Comparison of ENCODE assay signal across 8 cellular contexts in genomic region chr13:66657165-66657895, GRCh38.
DNase-seq lines count a peak whose midpoint lies in the region; ATAC-seq lines count a peak whose summit lies in the region.

No MANE protein-coding gene starts in this region.

- no peak overlapping the region for H3K4me3 Mint-ChIP-seq in T-helper 2 cell treated with Interferon-gamma antibody and Interleukin-4, amounts not matched to agents 5 μg/mL and 100 μg/mL, for 36 hours
- no peak overlapping the region for H3K4me3 Mint-ChIP-seq in activated T-cell treated with anti-CD3 and anti-CD28 coated beads, Interleukin-2, amount 50 U/mL, for 72 hours

- no peaks in the 10 kb centered on the region for H3K36me3 ChIP-seq in Karpas-422 (ENCODE audit: insufficient read depth, low read length)

- peak overlapping the region; percentile 66; the same call in 1 of the 2 replicates for H2AFZ ChIP-seq in Karpas-422 (ENCODE audit: low read length)

- H3K9ac ChIP-seq in Karpas-422 (ENCODE audit: low read length) = no peak overlapping the region

- no peaks in the 10 kb centered on the region for H3K27me3 Mint-ChIP-seq in T-helper 2 cell treated with Interferon-gamma antibody and Interleukin-4, amounts not matched to agents 5 μg/mL and 100 μg/mL, for 36 hours (ENCODE audit: low read depth)
- no peaks in the 10 kb centered on the region for H3K27me3 Mint-ChIP-seq in activated T-cell treated with anti-CD3 and anti-CD28 coated beads, Interleukin-2, amount 50 U/mL, for 72 hours (ENCODE audit: low read depth)

- H3K4me3 ChIP-seq in Karpas-422 (ENCODE audit: low read length) (no peak overlapping the region), skeletal muscle cell (ENCODE audit: low read depth, low read length) (no peak overlapping the region)

- no peaks in the 10 kb centered on the region for H3K4me1 Mint-ChIP-seq in T-helper 2 cell treated with Interferon-gamma antibody and Interleukin-4, amounts not matched to agents 5 μg/mL and 100 μg/mL, for 36 hours (ENCODE audit: low read depth)
- H3K4me1 Mint-ChIP-seq in activated T-cell treated with anti-CD3 and anti-CD28 coated beads, Interleukin-2, amount 50 U/mL, for 72 hours (ENCODE audit: low read depth) = no peaks in the 10 kb centered on the region

- H3K4me2 ChIP-seq in Karpas-422 (ENCODE audit: low read depth, low read length, poor library complexity, severe bottlenecking) = no peak overlapping the region

- H3K27ac Mint-ChIP-seq in T-helper 2 cell treated with Interferon-gamma antibody and Interleukin-4, amounts not matched to agents 5 μg/mL and 100 μg/mL, for 36 hours = no peak overlapping the region
- H3K27ac Mint-ChIP-seq in activated T-cell treated with anti-CD3 and anti-CD28 coated beads, Interleukin-2, amount 50 U/mL, for 72 hours = no peak overlapping the region

- no peak for ATAC-seq in GM18502 (IDR thresholded peaks at IDR 0.05; ENCODE audit: poor library complexity, unreplicated experiment)
- no peak for ATAC-seq in HG03457 (IDR thresholded peaks at IDR 0.05; ENCODE audit: unreplicated experiment)
- ATAC-seq in activated T-cell treated with anti-CD3 and anti-CD28 coated beads, Interleukin-2, amount 50 U/mL, for 72 hours (replicated peaks in 1 of 2) = no peak

- no peak overlapping the region for H3K27ac ChIP-seq in Karpas-422 (ENCODE audit: low read length)

- no peaks in the 10 kb centered on the region for H3K36me3 Mint-ChIP-seq in T-helper 2 cell treated with Interferon-gamma antibody and Interleukin-4, amounts not matched to agents 5 μg/mL and 100 μg/mL, for 36 hours (ENCODE audit: low read depth)
- H3K36me3 Mint-ChIP-seq in activated T-cell treated with anti-CD3 and anti-CD28 coated beads, Interleukin-2, amount 50 U/mL, for 72 hours (ENCODE audit: insufficient read depth in 2 of 2) = no peaks in the 10 kb centered on the region

- H3K9me3 Mint-ChIP-seq in T-helper 2 cell treated with Interferon-gamma antibody and Interleukin-4, amounts not matched to agents 5 μg/mL and 100 μg/mL, for 36 hours = no peaks in the 10 kb centered on the region
- H3K9me3 Mint-ChIP-seq in activated T-cell treated with anti-CD3 and anti-CD28 coated beads, Interleukin-2, amount 50 U/mL, for 72 hours = no peaks in the 10 kb centered on the region

- no peaks in the 10 kb centered on the region for H3K27me3 ChIP-seq in Karpas-422 (ENCODE audit: low read length)

- DNase-seq in Karpas-422 (no peak), SHP77 treated with DMSO at 0.1 percent for 48 hours (lab: John Stamatoyannopoulos, UW) (peak; percentile 94), glomerular visceral epithelial cell (ENCODE audit: extremely low spot score) (peak; percentile 80), skeletal muscle cell (ENCODE audit: low read depth) (peak; percentile 97)
- no peak for DNase-seq in T-helper 2 cell treated with Interferon-gamma antibody and Interleukin-4, amounts not matched to agents 5 μg/mL and 100 μg/mL, for 36 hours (ENCODE audit: low spot score)
- DNase-seq in activated T-cell treated with anti-CD3 and anti-CD28 coated beads, Interleukin-2, amount 50 U/mL, for 72 hours = no peak

- H3K9me3 ChIP-seq in Karpas-422 (ENCODE audit: low read length) = no peaks in the 10 kb centered on the region

- peaks cover 55% of the 10 kb centered on the region for H3K4me1 ChIP-seq in Karpas-422 (ENCODE audit: low read length)

- H3K9me2 ChIP-seq in Karpas-422 (replicated peaks; ENCODE audit: insufficient read depth, low read length) = no peaks in the 10 kb centered on the region

- no peaks in the 10 kb centered on the region for H4K20me1 ChIP-seq in Karpas-422 (ENCODE audit: insufficient read depth, low read depth, low read length)

- H3K79me2 ChIP-seq in Karpas-422 (ENCODE audit: low read length) = no peaks in the 10 kb centered on the region

Comparison
In these comparisons a context has a peak if more than half of its experiments do, and no peak if none do; other contexts are left out.
1. DNase-seq: peak in SHP77 treated with DMSO at 0.1 percent for 48 hours (single experiment), glomerular visceral epithelial cell (single experiment) and skeletal muscle cell (single experiment); none in Karpas-422 (single experiment), T-helper 2 cell treated with Interferon-gamma antibody and Interleukin-4, amounts not matched to agents 5 μg/mL and 100 μg/mL, for 36 hours (single experiment) and activated T-cell treated with anti-CD3 and anti-CD28 coated beads, Interleukin-2, amount 50 U/mL, for 72 hours (0 of 2).